In genomic region chr10:81575007-81575406, GRCh38 we compare ENCODE assay signal across 28 cellular contexts.
"Had no signal": no experiment of that assay in that cellular context is flagged by ENCODE, and none has a peak within 500 bp of the region (broad histone marks: within the 10 kb centered on the region; RNA-seq: fewer than 3 reads in every experiment).

No MANE protein-coding gene starts in this region.

- H3K9ac ChIP-seq: SK-N-SH had no signal

- H3K4me1 ChIP-seq: SJSA1 had no signal

- H3K27ac ChIP-seq: brain microvascular endothelial cell, cardiac muscle cell, SJSA1 had no signal

- H3K27me3 ChIP-seq: brain microvascular endothelial cell, cardiac muscle cell, SJSA1 had no signal

- H3K36me3 ChIP-seq: brain microvascular endothelial cell, cardiac muscle cell, SJSA1 had no signal

- H3K4me3 ChIP-seq: cardiac muscle cell, K562, SJSA1 had no signal

- H3K4me2 ChIP-seq: SK-N-SH had no signal

- H3K9me3 ChIP-seq: SK-N-SH had no signal

- DNase-seq: activated CD4-positive, alpha-beta T cell treated with anti-CD3 and anti-CD28 coated beads, Interleukin-2, amount 10 ng/mL, durations not matched to agents 24 days and 14 days; activated CD4-positive, alpha-beta T cell treated with anti-CD3 and anti-CD28 coated beads, Interleukin-2, amount 50 U/mL, for 4 hours; activated CD8-positive, alpha-beta T cell treated with anti-CD3 and anti-CD28 coated beads for 36 hours; activated effector memory CD4-positive, alpha-beta T cell treated with anti-CD3 and anti-CD28 coated beads, Interleukin-2, amount 50 U/mL, for 16 hours; activated naive CD4-positive, alpha-beta T cell; activated naive CD4-positive, alpha-beta T cell treated with anti-CD3 and anti-CD28 coated beads, Interleukin-2, amount 50 U/mL, for 16 hours; activated naive CD8-positive, alpha-beta T cell treated with anti-CD3 and anti-CD28 coated beads for 36 hours; activated T-cell treated with anti-CD3 and anti-CD28 coated beads, Interleukin-2, amount 50 U/mL, for 1 hour; activated T-cell treated with anti-CD3 and anti-CD28 coated beads, Interleukin-2, amount 50 U/mL, for 72 hours; amniotic stem cell; aorta; brain microvascular endothelial cell; IMR-90; NCI-H1092 treated with DMSO at 0.1 percent for 48 hours; NCI-H1417; NCI-H146; NCI-H187; NCI-H2029 treated with DMSO at 0.1 percent for 48 hours; NCI-H510A; NCI-H69; SHP77 treated with DMSO at 0.1 percent for 48 hours; SK-N-SH; T1000 had no signal

- ATAC-seq: activated CD8-positive, alpha-beta T cell treated with anti-CD3 and anti-CD28 coated beads for 36 hours; activated T-cell treated with anti-CD3 and anti-CD28 coated beads, Interleukin-2, amount 50 U/mL, for 72 hours; activated T-helper 17 cell treated with anti-CD3 and anti-CD28 coated beads, Interleukin-2, amount 50 U/mL, for 72 hours; K562; Panc1 had no signal
